In genomic region chr9:4592325-4592724, GRCh38 we compare ENCODE assay signal across 17 cellular contexts.
"Had no signal": no experiment of that assay in that cellular context is flagged by ENCODE, and none has a peak within 500 bp of the region (broad histone marks: within the 10 kb centered on the region; RNA-seq: fewer than 3 reads in every experiment).

No MANE protein-coding gene starts in this region.

- H3K4me3 ChIP-seq: dorsolateral prefrontal cortex, heart left ventricle, sigmoid colon, skin epidermis, stomach, thoracic aorta had no signal

- ATAC-seq: esophagus mucosa; heart left ventricle; naive thymus-derived CD4-positive, alpha-beta T cell had no signal

- H3K4me3 Mint-ChIP-seq: naive thymus-derived CD4-positive, alpha-beta T cell; nephron progenitor cell had no signal

- H3K27me3 ChIP-seq: dorsolateral prefrontal cortex, heart left ventricle, sigmoid colon, stomach had no signal

- H3K36me3 ChIP-seq: heart left ventricle, sigmoid colon, thoracic aorta had no signal

- H3K27ac Mint-ChIP-seq: nephron progenitor cell had no signal

- H3K9me3 ChIP-seq: heart left ventricle, sigmoid colon, stomach, thoracic aorta had no signal

- H3K27ac ChIP-seq: dorsolateral prefrontal cortex, heart left ventricle, skin epidermis, stomach, thoracic aorta had no signal

- DNase-seq: cortex of kidney; dorsolateral prefrontal cortex; effector CD8-positive, alpha-beta T cell; heart left ventricle; hypothalamus; kidney glomerular epithelial cell; mammary epithelial cell; naive thymus-derived CD4-positive, alpha-beta T cell; nephron progenitor cell; sigmoid colon; stimulated activated naive CD4-positive, alpha-beta T cell; stomach; substantia nigra; trophoblast cell had no signal

- H3K9me3 Mint-ChIP-seq: nephron progenitor cell had no signal
